Comparison of ENCODE assay signal across 8 cellular contexts in the genomic region with DNA sequence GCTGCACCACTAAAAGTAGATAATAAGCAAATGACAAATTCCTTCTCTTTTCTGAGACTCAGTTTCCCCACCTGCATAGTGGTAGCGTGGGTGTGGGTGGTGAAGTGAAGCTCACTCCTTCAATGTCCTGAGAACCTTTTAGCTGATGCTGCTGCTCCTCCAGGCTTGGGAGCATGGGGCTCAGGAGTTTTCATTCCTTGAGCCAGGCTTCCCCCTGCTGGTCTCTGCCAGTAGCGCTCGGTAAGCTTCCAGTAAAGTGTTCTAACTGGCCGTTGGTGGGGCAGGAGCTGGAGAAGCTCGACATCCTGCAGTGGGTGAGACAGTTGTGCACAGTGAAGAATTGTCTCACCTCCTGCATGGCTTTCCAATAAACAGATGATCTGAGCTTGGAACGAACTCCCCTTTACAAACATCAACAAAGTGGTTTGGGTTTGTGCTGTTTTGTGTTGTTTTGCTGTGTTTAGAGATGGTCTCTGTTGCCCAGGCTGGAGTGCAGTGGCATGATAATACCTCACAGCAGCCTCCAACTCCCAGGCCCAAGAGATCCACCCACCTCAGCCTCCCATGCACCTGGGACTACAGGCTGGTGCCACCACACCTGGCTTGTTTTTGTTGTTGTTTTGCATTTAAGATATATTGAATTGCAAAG. TPM values are rescaled to one million over a fixed set of nuclear protein-coding genes. Genes with fewer than 3 reads are reported as not detected.
DNase-seq lines count a peak whose midpoint lies in the region; ATAC-seq, FAIRE-seq and TF ChIP-seq lines count a peak whose summit lies in the region.

No MANE protein-coding gene starts in this region.

- peaks cover 4% of the 10 kb centered on the region for H3K27me3 Mint-ChIP-seq in endothelial cell (ENCODE audit: unreplicated experiment)

- ATAC-seq in HG03571 (IDR thresholded peaks at IDR 0.05; ENCODE audit: unreplicated experiment) = peak; percentile 92
- peak; percentile 91 for ATAC-seq in stimulated activated effector memory CD8-positive, alpha-beta T cell treated with anti-CD3 and anti-CD28 coated beads, Interleukin-12 subunit alpha, Interleukin-12 subunit beta, amount 100 ng/mL, for 72 hours

- FAIRE-seq in D721Med (lab: Jason Lieb, UNC) = no peak

- DNase-seq in D721Med (ENCODE audit: insufficient read length, low spot score) = peak; percentile 49
- DNase-seq in GM20000 (ENCODE audit: low spot score) = peak; percentile 80
- DNase-seq in NOMO-1 treated with DMSO at 0.1 percent for 48 hours (lab: John Stamatoyannopoulos, UW; ENCODE audit: unreplicated experiment) = peak; percentile 64
- peak; percentile 77 for DNase-seq in activated CD8-positive, alpha-beta memory T cell treated with anti-CD3 and anti-CD28 coated beads for 24 hours
- peak; percentile 85 for DNase-seq in endothelial cell (ENCODE audit: low spot score)
- peak; percentile 84 for DNase-seq in mucosa of gallbladder (ENCODE audit: low spot score)
- peak; percentile 53 to 83 for DNase-seq in stimulated activated effector memory CD8-positive, alpha-beta T cell treated with anti-CD3 and anti-CD28 coated beads, Interleukin-12 subunit alpha, Interleukin-12 subunit beta, amount 100 ng/mL, for 72 hours (ENCODE audit: low spot score in 2 of 2)

- no peak overlapping the region for H3K27ac Mint-ChIP-seq in endothelial cell (ENCODE audit: unreplicated experiment)
- H3K27ac Mint-ChIP-seq in stimulated activated effector memory CD8-positive, alpha-beta T cell treated with anti-CD3 and anti-CD28 coated beads, Interleukin-12 subunit alpha, Interleukin-12 subunit beta, amount 100 ng/mL, for 72 hours = no peak overlapping the region

- no peaks in the 10 kb centered on the region for H3K9me3 Mint-ChIP-seq in endothelial cell (ENCODE audit: unreplicated experiment)
- no peaks in the 10 kb centered on the region for H3K9me3 Mint-ChIP-seq in stimulated activated effector memory CD8-positive, alpha-beta T cell treated with anti-CD3 and anti-CD28 coated beads, Interleukin-12 subunit alpha, Interleukin-12 subunit beta, amount 100 ng/mL, for 72 hours

- H3K36me3 Mint-ChIP-seq in endothelial cell (ENCODE audit: low read depth, unreplicated experiment) = no peaks in the 10 kb centered on the region
- no peaks in the 10 kb centered on the region for H3K36me3 Mint-ChIP-seq in stimulated activated effector memory CD8-positive, alpha-beta T cell treated with anti-CD3 and anti-CD28 coated beads, Interleukin-12 subunit alpha, Interleukin-12 subunit beta, amount 100 ng/mL, for 72 hours

- peak; percentile 97 for TF ChIP-seq CTCF in D721Med (IDR thresholded peaks at IDR 0.05; ENCODE audit: insufficient read depth, missing control alignments)
- peak; percentile 95 for TF ChIP-seq CTCF in GM20000 (IDR thresholded peaks at IDR 0.05; ENCODE audit: extremely low read depth, missing control alignments)
- TF ChIP-seq CTCF in endothelial cell (IDR thresholded peaks at IDR 0.05; ENCODE audit: unreplicated experiment) = peak; percentile 78

- H3K4me3 Mint-ChIP-seq in endothelial cell (ENCODE audit: unreplicated experiment) = no peak overlapping the region
- H3K4me3 Mint-ChIP-seq in stimulated activated effector memory CD8-positive, alpha-beta T cell treated with anti-CD3 and anti-CD28 coated beads, Interleukin-12 subunit alpha, Interleukin-12 subunit beta, amount 100 ng/mL, for 72 hours = no peak overlapping the region

- H3K4me1 Mint-ChIP-seq in endothelial cell (ENCODE audit: unreplicated experiment) = peaks cover 3% of the 10 kb centered on the region
- H3K4me1 Mint-ChIP-seq in stimulated activated effector memory CD8-positive, alpha-beta T cell treated with anti-CD3 and anti-CD28 coated beads, Interleukin-12 subunit alpha, Interleukin-12 subunit beta, amount 100 ng/mL, for 72 hours = peaks cover 6% of the 10 kb centered on the region

RNA-seq across cellular contexts. Expression of a gene that starts 34.6 kb away (rescaled TPM):
- 1,214 TPM for total RNA-seq in endothelial cell (ENCODE audit: unreplicated experiment)
- 985 TPM for total RNA-seq in mucosa of gallbladder

Comparison
In these comparisons a context has a peak if more than half of its experiments do, and no peak if none do; other contexts are left out.
1. Peak in every context shown above with its lines: DNase-seq and ATAC-seq.